8 cellular contexts compared by ENCODE assay signal in genomic region chr10:102501201-102502028, GRCh38. TPM values are rescaled to one million over a fixed set of nuclear protein-coding genes. Genes with fewer than 3 reads are reported as not detected.
DNase-seq lines count a peak whose midpoint lies in the region; ATAC-seq, FAIRE-seq and TF ChIP-seq lines count a peak whose summit lies in the region.

No MANE protein-coding gene starts in this region.

- H3K9me3 ChIP-seq in ES-I3 (ENCODE audit: control insufficient read depth, insufficient read depth, low read length) (no peaks in the 10 kb centered on the region), sigmoid colon (no peaks in the 10 kb centered on the region)

- 1 to 4% methylated on average over 23 of the region's 23 CpGs for WGBS in sigmoid colon, 2 donors

- intact Hi-C loops in sigmoid colon (cut with DNase I), result loop anchor here (2.0 to 5.0 kb wide), 3 partner anchors 109 to 349 kb away; partner anchors contain the start of genes NOLC1 and TRIM8

- peak overlapping the region; percentile 93 for H3K9ac ChIP-seq in ES-I3 (ENCODE audit: low read depth, low read length)

- peak overlapping the region; percentile 55 to 95 for H3K4me3 ChIP-seq in foreskin fibroblast (ENCODE audit: low read depth in 1 of 2, low read length in 2 of 2)
- H3K4me3 ChIP-seq in sigmoid colon, result peak overlapping the region; percentile 78 to 97 (median 88)

- no peaks in the 10 kb centered on the region for H3K27me3 ChIP-seq in sigmoid colon

- no peaks in the 10 kb centered on the region for H3K9me3 Mint-ChIP-seq in stimulated activated effector memory CD8-positive, alpha-beta T cell treated with anti-CD3 and anti-CD28 coated beads, Interleukin-12 subunit alpha, Interleukin-12 subunit beta, amount 100 ng/mL, for 72 hours

- no peak overlapping the region for H3K4me3 Mint-ChIP-seq in stimulated activated effector memory CD8-positive, alpha-beta T cell treated with anti-CD3 and anti-CD28 coated beads, Interleukin-12 subunit alpha, Interleukin-12 subunit beta, amount 100 ng/mL, for 72 hours

- FAIRE-seq in D721Med (lab: Jason Lieb, UNC), result no peak

- peak; percentile 54 for DNase-seq in RKO (ENCODE audit: low spot score)
- peak; percentile 10 to 48 for DNase-seq in foreskin fibroblast
- no peak for DNase-seq in sigmoid colon
- no peak for DNase-seq in stimulated activated effector memory CD8-positive, alpha-beta T cell treated with anti-CD3 and anti-CD28 coated beads, Interleukin-12 subunit alpha, Interleukin-12 subunit beta, amount 100 ng/mL, for 72 hours (ENCODE audit: low spot score in 2 of 2)
- no peak for DNase-seq in D721Med (ENCODE audit: insufficient read length, low spot score)
- no peak for DNase-seq in stimulated activated CD4-positive, alpha-beta T cell treated with anti-CD3 and anti-CD28 coated beads, Interleukin-4, amount 100 ng/mL, for 24 hours

- no peaks in the 10 kb centered on the region for H3K36me3 ChIP-seq in ES-I3 (ENCODE audit: insufficient read depth, low read length)
- H3K36me3 ChIP-seq in sigmoid colon, result no peaks in the 10 kb centered on the region

- no peak for ATAC-seq in stimulated activated effector memory CD8-positive, alpha-beta T cell treated with anti-CD3 and anti-CD28 coated beads, Interleukin-12 subunit alpha, Interleukin-12 subunit beta, amount 100 ng/mL, for 72 hours
- ATAC-seq in GM19395 (IDR thresholded peaks at IDR 0.05; ENCODE audit: unreplicated experiment), result no peak

- peaks cover 26% of the 10 kb centered on the region for H3K36me3 Mint-ChIP-seq in stimulated activated effector memory CD8-positive, alpha-beta T cell treated with anti-CD3 and anti-CD28 coated beads, Interleukin-12 subunit alpha, Interleukin-12 subunit beta, amount 100 ng/mL, for 72 hours

- peaks cover 27% of the 10 kb centered on the region for H3K4me1 Mint-ChIP-seq in stimulated activated effector memory CD8-positive, alpha-beta T cell treated with anti-CD3 and anti-CD28 coated beads, Interleukin-12 subunit alpha, Interleukin-12 subunit beta, amount 100 ng/mL, for 72 hours

- no peak for TF ChIP-seq CTCF in foreskin fibroblast (IDR thresholded peaks at IDR 0.05; ENCODE audit: low read depth, low read length)
- no peak for TF ChIP-seq CTCF in sigmoid colon (IDR thresholded peaks at IDR 0.05)
- no peak for TF ChIP-seq CTCF in D721Med (IDR thresholded peaks at IDR 0.05; ENCODE audit: insufficient read depth, missing control alignments)

- peak overlapping the region; percentile 91 to 98 (median 94) for H3K27ac ChIP-seq in sigmoid colon

- peak; percentile 65 to 68 for TF ChIP-seq POLR2A in sigmoid colon (IDR thresholded peaks at IDR 0.05)

- H3K27ac Mint-ChIP-seq in stimulated activated effector memory CD8-positive, alpha-beta T cell treated with anti-CD3 and anti-CD28 coated beads, Interleukin-12 subunit alpha, Interleukin-12 subunit beta, amount 100 ng/mL, for 72 hours, result no peak overlapping the region

- TF ChIP-seq EP300 in sigmoid colon (IDR thresholded peaks at IDR 0.05), result no peak

- H3K4me1 ChIP-seq in ES-I3 (ENCODE audit: insufficient read depth, low read length) (no peaks in the 10 kb centered on the region), sigmoid colon (peaks cover 0 to 75% (median 66%) of the 10 kb centered on the region in 4 donors)

RNA-seq across cellular contexts. Expression of gene ACTR1A, which starts 1.1 kb away (rescaled TPM):
- total RNA-seq in sigmoid colon, result 100 to 1,000 TPM; 124 to 146 (median 137) TPM
- polyA plus RNA-seq in sigmoid colon, result 10 to 100 TPM; 48.6 to 75.0 (median 69.4) TPM

RNA-seq across cellular contexts. Expression of gene SUFU, which starts 2.4 kb away (rescaled TPM):
- total RNA-seq in sigmoid colon, result 10 to 100 TPM in 1 of 4 donors, 1 to 10 TPM in 3; 5.0 to 10.5 (median 6.7) TPM
- polyA plus RNA-seq in sigmoid colon, result 1 to 10 TPM; 1.2 to 6.6 (median 3.2) TPM

RNA-seq across cellular contexts. Expression of gene C10orf95, which starts 50.1 kb away (rescaled TPM):
- under 1 TPM in 1 of 4 donors, not detected in 3; 0.36 TPM for total RNA-seq in sigmoid colon
- 1 to 10 TPM in 2 of 3 donors, under 1 TPM in 1; 0.92 to 2.4 (median 1.1) TPM for polyA plus RNA-seq in sigmoid colon

Comparison
In these comparisons a context has a peak if more than half of its experiments do, and no peak if none do; other contexts are left out.
1. DNase-seq: peak in RKO (single experiment) and foreskin fibroblast (2 of 2); none in sigmoid colon (single experiment), stimulated activated effector memory CD8-positive, alpha-beta T cell treated with anti-CD3 and anti-CD28 coated beads, Interleukin-12 subunit alpha, Interleukin-12 subunit beta, amount 100 ng/mL, for 72 hours (0 of 2), D721Med (single experiment) and stimulated activated CD4-positive, alpha-beta T cell treated with anti-CD3 and anti-CD28 coated beads, Interleukin-4, amount 100 ng/mL, for 24 hours (single experiment).